33 cellular contexts compared by ENCODE assay signal in genomic region chr19:31166206-31166605, GRCh38.
"Had no signal": no experiment of that assay in that cellular context is flagged by ENCODE, and none has a peak within 500 bp of the region (broad histone marks: within the 10 kb centered on the region; RNA-seq: fewer than 3 reads in every experiment).

No MANE protein-coding gene starts in this region.

- H3K4me3 Mint-ChIP-seq: activated B cell treated with CpG ODN at 0.5 μM for 24 hours; activated CD4-positive, alpha-beta memory T cell treated with anti-CD3 and anti-CD28 coated beads, Interleukin-2, amount 10 ng/mL, durations not matched to agents 7 days and 5 days; activated CD8-positive, alpha-beta memory T cell treated with anti-CD3 and anti-CD28 coated beads, Interleukin-2, amount 10 ng/mL, durations not matched to agents 7 days and 5 days; activated naive CD4-positive, alpha-beta T cell treated with anti-CD3 and anti-CD28 coated beads, Interleukin-2, amount 50 U/mL, for 24 hours; activated naive CD8-positive, alpha-beta T cell treated with anti-CD3 and anti-CD28 coated beads, Interleukin-2, amount 10 ng/mL, durations not matched to agents 7 days and 5 days; IgD-negative memory B cell had no signal

- H3K27me3 ChIP-seq: body of pancreas had no signal

- H3K27me3 Mint-ChIP-seq: activated B cell treated with CpG ODN at 0.5 μM for 24 hours, IgD-negative memory B cell had no signal

- ATAC-seq: activated CD8-positive, alpha-beta memory T cell treated with anti-CD3 and anti-CD28 coated beads, Interleukin-2, amount 10 ng/mL, durations not matched to agents 7 days and 5 days; body of pancreas had no signal

- H3K9me3 ChIP-seq: body of pancreas had no signal

- H3K27ac Mint-ChIP-seq: activated B cell treated with CpG ODN at 0.5 μM for 24 hours; activated CD4-positive, alpha-beta memory T cell treated with anti-CD3 and anti-CD28 coated beads, Interleukin-2, amount 10 ng/mL, durations not matched to agents 7 days and 5 days; activated CD8-positive, alpha-beta memory T cell treated with anti-CD3 and anti-CD28 coated beads, Interleukin-2, amount 10 ng/mL, durations not matched to agents 7 days and 5 days; activated naive CD4-positive, alpha-beta T cell treated with anti-CD3 and anti-CD28 coated beads, Interleukin-2, amount 50 U/mL, for 24 hours; activated naive CD8-positive, alpha-beta T cell treated with anti-CD3 and anti-CD28 coated beads, Interleukin-2, amount 10 ng/mL, durations not matched to agents 7 days and 5 days; IgD-negative memory B cell had no signal

- H3K4me1 ChIP-seq: body of pancreas had no signal

- DNase-seq: activated B cell treated with CpG ODN at 0.5 μM for 24 hours; activated CD4-positive, alpha-beta memory T cell treated with anti-CD3 and anti-CD28 coated beads, Interleukin-2, amount 10 ng/mL, durations not matched to agents 7 days and 5 days; activated CD4-positive, alpha-beta T cell treated with anti-CD3 and anti-CD28 coated beads for 4 hours; activated CD4-positive, alpha-beta T cell treated with anti-CD3 and anti-CD28 coated beads, Interleukin-2, amount 50 U/mL, for 1 hour; activated CD4-positive, CD25-positive, alpha-beta regulatory T cell treated with anti-CD3 and anti-CD28 coated beads, Interleukin-2, amount 50 U/mL, for 72 hours; activated CD8-positive, alpha-beta memory T cell treated with anti-CD3 and anti-CD28 coated beads for 24 hours; activated CD8-positive, alpha-beta memory T cell treated with anti-CD3 and anti-CD28 coated beads, Interleukin-2, amount 10 ng/mL, durations not matched to agents 7 days and 5 days; activated CD8-positive, alpha-beta memory T cell treated with anti-CD3 and anti-CD28 coated beads, Interleukin-2, amount 50 U/mL, for 48 hours; activated effector memory CD4-positive, alpha-beta T cell treated with anti-CD3 and anti-CD28 coated beads, Interleukin-2, amount 50 U/mL, for 16 hours; activated naive CD4-positive, alpha-beta T cell; activated naive CD8-positive, alpha-beta T cell treated with anti-CD3 and anti-CD28 coated beads, Interleukin-2, amount 10 ng/mL, durations not matched to agents 7 days and 5 days; activated T-cell treated with anti-CD3 and anti-CD28 coated beads, Interleukin-2, amount 50 U/mL, for 48 hours; amygdala; body of pancreas; caudate nucleus; Karpas-422; KBM-7; NCI-H1105; NCI-H1417 treated with DMSO at 0.1 percent for 48 hours; NCI-H187 treated with DMSO at 0.1 percent for 48 hours; NCI-H2081; NCI-H226; NCI-H446 treated with DMSO at 0.1 percent for 48 hours; NCI-H524 treated with DMSO at 0.1 percent for 48 hours; PC-9; Right ventricle myocardium superior; SW 1271; T-helper 1 cell; T-helper 2 cell; T-helper 9 cell had no signal

- H3K4me1 Mint-ChIP-seq: activated B cell treated with CpG ODN at 0.5 μM for 24 hours; activated CD4-positive, alpha-beta memory T cell treated with anti-CD3 and anti-CD28 coated beads, Interleukin-2, amount 10 ng/mL, durations not matched to agents 7 days and 5 days; activated CD8-positive, alpha-beta memory T cell treated with anti-CD3 and anti-CD28 coated beads, Interleukin-2, amount 10 ng/mL, durations not matched to agents 7 days and 5 days; activated naive CD8-positive, alpha-beta T cell treated with anti-CD3 and anti-CD28 coated beads, Interleukin-2, amount 10 ng/mL, durations not matched to agents 7 days and 5 days; IgD-negative memory B cell had no signal

- H3K4me3 ChIP-seq: body of pancreas, PC-9 had no signal

- H3K9me3 Mint-ChIP-seq: activated B cell treated with CpG ODN at 0.5 μM for 24 hours; activated CD4-positive, alpha-beta memory T cell treated with anti-CD3 and anti-CD28 coated beads, Interleukin-2, amount 10 ng/mL, durations not matched to agents 7 days and 5 days; activated naive CD4-positive, alpha-beta T cell treated with anti-CD3 and anti-CD28 coated beads, Interleukin-2, amount 50 U/mL, for 24 hours; activated naive CD8-positive, alpha-beta T cell treated with anti-CD3 and anti-CD28 coated beads, Interleukin-2, amount 10 ng/mL, durations not matched to agents 7 days and 5 days had no signal

- H3K27ac ChIP-seq: body of pancreas, PC-9, VCaP had no signal

- H3K36me3 Mint-ChIP-seq: activated CD8-positive, alpha-beta memory T cell treated with anti-CD3 and anti-CD28 coated beads, Interleukin-2, amount 10 ng/mL, durations not matched to agents 7 days and 5 days; activated naive CD4-positive, alpha-beta T cell treated with anti-CD3 and anti-CD28 coated beads, Interleukin-2, amount 50 U/mL, for 24 hours; activated naive CD8-positive, alpha-beta T cell treated with anti-CD3 and anti-CD28 coated beads, Interleukin-2, amount 10 ng/mL, durations not matched to agents 7 days and 5 days; IgD-negative memory B cell had no signal
